In the genomic region with DNA sequence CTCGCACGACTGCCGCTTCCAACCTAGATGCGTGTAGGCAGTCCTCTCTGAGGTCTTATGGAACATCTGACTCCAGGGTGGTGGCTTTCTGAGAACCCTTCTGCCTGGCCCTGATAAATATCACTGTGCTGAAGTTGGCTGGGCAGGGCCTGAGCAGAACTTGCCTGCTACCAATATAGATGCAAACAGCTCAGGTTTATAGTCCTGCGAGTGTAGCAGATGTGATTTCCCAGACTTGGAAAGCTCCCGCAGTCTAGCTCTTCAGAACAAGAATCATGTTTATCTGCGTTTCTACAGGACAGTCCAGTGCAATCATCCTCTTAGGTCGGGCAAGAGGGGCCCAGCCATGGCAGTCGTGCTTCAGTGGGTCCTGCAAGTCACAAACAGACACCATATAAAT, we compare ENCODE assay signal across 24 cellular contexts.
"Had no signal": no experiment of that assay in that cellular context is flagged by ENCODE, and none has a peak within 500 bp of the region (broad histone marks: within the 10 kb centered on the region; RNA-seq: fewer than 3 reads in every experiment).

No MANE protein-coding gene starts in this region.

- ATAC-seq: esophagus mucosa, gastroesophageal sphincter, heart left ventricle, left lung, left ventricle myocardium superior, lower lobe of right lung, mucosa of descending colon had no signal

- H3K27ac ChIP-seq: colonic mucosa, dorsolateral prefrontal cortex, esophagus squamous epithelium, gastroesophageal sphincter, heart left ventricle, hepatocyte, left lung, lower lobe of right lung had no signal

- H3K4me1 ChIP-seq: colonic mucosa, esophagus squamous epithelium, gastroesophageal sphincter, left lung, lower lobe of right lung had no signal

- H3K4me3 Mint-ChIP-seq: immature natural killer cell, mesothelial cell of epicardium, naive B cell had no signal

- H3K36me3 ChIP-seq: colonic mucosa, esophagus squamous epithelium, gastroesophageal sphincter, heart left ventricle, left lung, lower lobe of right lung had no signal

- H3K4me1 Mint-ChIP-seq: immature natural killer cell, mesothelial cell of epicardium, naive B cell had no signal

- H3K27me3 ChIP-seq: colonic mucosa, esophagus squamous epithelium, gastroesophageal sphincter, heart left ventricle, left lung had no signal

- DNase-seq: colonic mucosa; dermis blood vessel endothelial cell; dorsolateral prefrontal cortex; effector CD4-positive, alpha-beta T cell; effector memory CD4-positive, alpha-beta T cell; esophagus squamous epithelium; foreskin fibroblast; foreskin melanocyte; heart left ventricle; hypothalamus; immature natural killer cell; islet precursor cell; kidney; kidney glomerular epithelial cell; left lung; left ventricle myocardium superior; lower lobe of right lung; mesenchymal stem cell; mucosa of descending colon; naive B cell had no signal

- H3K27ac Mint-ChIP-seq: immature natural killer cell, mesothelial cell of epicardium, naive B cell had no signal

- H3K9me3 ChIP-seq: colonic mucosa, esophagus squamous epithelium, gastroesophageal sphincter, heart left ventricle, left lung, lower lobe of right lung, mucosa of descending colon had no signal

- H3K9me3 Mint-ChIP-seq: immature natural killer cell, mesothelial cell of epicardium, naive B cell had no signal

- H3K36me3 Mint-ChIP-seq: immature natural killer cell, mesothelial cell of epicardium, naive B cell had no signal

- H3K4me3 ChIP-seq: colonic mucosa, dorsolateral prefrontal cortex, esophagus squamous epithelium, gastroesophageal sphincter, heart left ventricle, hepatocyte, left lung, lower lobe of right lung, mucosa of descending colon had no signal
